ENCODE assay signal across 12 cellular contexts in genomic region chr22:50281957-50282356, GRCh38. TPM values are rescaled to one million over a fixed set of nuclear protein-coding genes. Genes with fewer than 3 reads are reported as not detected.
A peak's percentile ranks its signal among the peaks of the same experiment; 100 is the strongest.
DNase-seq lines count a peak whose midpoint lies in the region; ATAC-seq and FAIRE-seq lines count a peak whose summit lies in the region.
"Had no signal": no experiment of that assay in that cellular context is flagged by ENCODE, and none has a peak within 500 bp of the region (broad histone marks: within the 10 kb centered on the region; RNA-seq: fewer than 3 reads in every experiment).

No MANE protein-coding gene starts in this region.

- peak overlapping the region; percentile 4 for H2AFZ ChIP-seq in trophoblast cell (ENCODE audit: insufficient read depth, low read length, poor library complexity)

- no peak overlapping the region for H3K23ac ChIP-seq in trophoblast cell (ENCODE audit: low read length)

- peak overlapping the region; percentile 83 for H3K14ac ChIP-seq in trophoblast cell (ENCODE audit: low read length)

- peaks cover 10% of the 10 kb centered on the region for H3K79me2 ChIP-seq in trophoblast cell (ENCODE audit: control insufficient read depth, insufficient read depth, low read length, poor library complexity)

- peak overlapping the region; percentile 83 for H2AK5ac ChIP-seq in trophoblast cell (ENCODE audit: low read length)

- peaks cover 15% of the 10 kb centered on the region for H3K79me1 ChIP-seq in trophoblast cell (ENCODE audit: low read length)

- no peak for FAIRE-seq in GM19239 (lab: Jason Lieb, UNC)

- peak overlapping the region; percentile 25 for H3K4me2 ChIP-seq in trophoblast cell (ENCODE audit: low read length)

- no peaks in the 10 kb centered on the region for H3K4me1 Mint-ChIP-seq in activated T-cell treated with anti-CD3 and anti-CD28 coated beads, Interleukin-2, amount 50 U/mL, for 4 hours (ENCODE audit: low read depth)

- peak; percentile 11 for ATAC-seq in esophagus mucosa
- no peak for ATAC-seq in activated T-cell treated with anti-CD3 and anti-CD28 coated beads, Interleukin-2, amount 50 U/mL, for 4 hours

- DNase-seq in HT-29 (ENCODE audit: low spot score) (peak; percentile 40), trophoblast cell (no peak), NCI-H2081 treated with DMSO at 0.1 percent for 48 hours (lab: John Stamatoyannopoulos, UW) (no peak), GM19239 (ENCODE audit: insufficient read length, low spot score) (no peak)
- no peak for DNase-seq in activated T-cell treated with anti-CD3 and anti-CD28 coated beads, Interleukin-2, amount 50 U/mL, for 4 hours
- DNase-seq: AML-193, KG1, NCI-H187, retina, T-helper 1 cell had no signal

- peak overlapping the region; percentile 55 for H4K8ac ChIP-seq in trophoblast cell (ENCODE audit: low read depth, low read length)

- H3K9ac ChIP-seq in trophoblast cell (ENCODE audit: low read length) = no peak overlapping the region

- H4K91ac ChIP-seq in trophoblast cell (ENCODE audit: low read depth, low read length) = peak overlapping the region; percentile 98

- no peaks in the 10 kb centered on the region for H3K27me3 Mint-ChIP-seq in activated T-cell treated with anti-CD3 and anti-CD28 coated beads, Interleukin-2, amount 50 U/mL, for 4 hours (ENCODE audit: low read depth)

- H3K9me3 ChIP-seq in trophoblast cell (ENCODE audit: insufficient read depth, low read depth, low read length) = peaks cover 2% of the 10 kb centered on the region
- H3K9me3 ChIP-seq: thoracic aorta had no signal

- H3K36me3 ChIP-seq in trophoblast cell (ENCODE audit: control insufficient read depth in 1 of 2, insufficient read depth in 2 of 2, low read length in 2 of 2) = peaks cover 79 to 88% of the 10 kb centered on the region in 2 experiments

- H2BK120ac ChIP-seq in trophoblast cell (ENCODE audit: insufficient read depth, low read length, poor library complexity) = peak overlapping the region; percentile 93

- no peak overlapping the region for H3K4me3 Mint-ChIP-seq in activated T-cell treated with anti-CD3 and anti-CD28 coated beads, Interleukin-2, amount 50 U/mL, for 4 hours

- H3K4me1 ChIP-seq in trophoblast cell (ENCODE audit: control insufficient read depth in 1 of 2, insufficient read depth in 2 of 2, low read length in 2 of 2) = peaks cover 12 to 15% of the 10 kb centered on the region in 2 experiments

- H3K36me3 Mint-ChIP-seq in activated T-cell treated with anti-CD3 and anti-CD28 coated beads, Interleukin-2, amount 50 U/mL, for 4 hours (ENCODE audit: insufficient read depth) = no peaks in the 10 kb centered on the region

- peak overlapping the region; percentile 46 for H3K27ac ChIP-seq in trophoblast cell (ENCODE audit: low read depth, low read length)
- H3K27ac ChIP-seq: thoracic aorta had no signal

- H3K9me3 Mint-ChIP-seq in activated T-cell treated with anti-CD3 and anti-CD28 coated beads, Interleukin-2, amount 50 U/mL, for 4 hours = no peaks in the 10 kb centered on the region

- no peaks in the 10 kb centered on the region for H3K27me3 ChIP-seq in trophoblast cell (ENCODE audit: insufficient read depth, low read length)

- peak overlapping the region; percentile 93 for H2BK12ac ChIP-seq in trophoblast cell (ENCODE audit: low read length)

- no CpG with 5 or more reads among the region's 25 CpGs for WGBS in trophoblast cell (ENCODE audit: extremely low coverage, insufficient coverage, insufficient read length)

- peak overlapping the region; percentile 71 for H2BK5ac ChIP-seq in trophoblast cell (ENCODE audit: low read depth, low read length, poor library complexity)

- peak overlapping the region; percentile 23 for H3K4ac ChIP-seq in trophoblast cell (ENCODE audit: low read depth, low read length)

- no peak overlapping the region for H3K4me3 ChIP-seq in trophoblast cell (ENCODE audit: low read depth, low read length)
- H3K4me3 ChIP-seq: thoracic aorta had no signal

- H4K12ac ChIP-seq in trophoblast cell (ENCODE audit: low read depth, low read length) = peak overlapping the region; percentile 43

- peak overlapping the region; percentile 86 for H3K18ac ChIP-seq in trophoblast cell (ENCODE audit: low read length)

RNA-seq across cellular contexts. Expression of gene MAPK11, which starts 11.8 kb away (rescaled TPM):
- 1.6 and 2.2 TPM in 2 replicates for total RNA-seq in HT-29 (2014; rRNA removed; shearing (Covaris generic))
- total RNA-seq in esophagus mucosa = 5.8 TPM
- polyA plus RNA-seq in trophoblast cell (2013) = 0.15 and 0.29 TPM in 2 replicates
- 10 to 100 TPM in 1 of 3 donors, 1 to 10 TPM in 2; 9.4 to 10.1 (median 9.8) TPM for total RNA-seq in activated T-cell treated with anti-CD3 and anti-CD28 coated beads, Interleukin-2, amount 50 U/mL, for 4 hours

RNA-seq across cellular contexts. Expression of gene MAPK12, which starts 20.5 kb away (rescaled TPM):
- total RNA-seq in HT-29 (2014; rRNA removed; shearing (Covaris generic)) = 6.6 and 6.7 TPM in 2 replicates
- total RNA-seq in esophagus mucosa = 2.6 TPM
- polyA plus RNA-seq in trophoblast cell (2013) = 2.5 and 2.7 TPM in 2 replicates
- total RNA-seq in activated T-cell treated with anti-CD3 and anti-CD28 coated beads, Interleukin-2, amount 50 U/mL, for 4 hours = 1 to 10 TPM; 3.3 to 4.3 (median 3.9) TPM

RNA-seq across cellular contexts. Expression of gene PLXNB2, which starts 25.5 kb away (rescaled TPM):
- 247 and 252 TPM in 2 replicates for total RNA-seq in HT-29 (2014; rRNA removed; shearing (Covaris generic))
- total RNA-seq in esophagus mucosa = 148 TPM
- 61.9 and 66.1 TPM in 2 replicates for polyA plus RNA-seq in trophoblast cell (2013)
- total RNA-seq in activated T-cell treated with anti-CD3 and anti-CD28 coated beads, Interleukin-2, amount 50 U/mL, for 4 hours = 1 to 10 TPM; 4.0 to 4.8 (median 4.7) TPM

RNA-seq across cellular contexts. Expression of gene HDAC10, which starts 30.9 kb away (rescaled TPM):
- total RNA-seq in HT-29 (2014; rRNA removed; shearing (Covaris generic)) = 62.6 and 63.3 TPM in 2 replicates
- 17.7 TPM for total RNA-seq in esophagus mucosa
- 16.1 TPM in 2 replicates for polyA plus RNA-seq in trophoblast cell (2013)
- total RNA-seq in activated T-cell treated with anti-CD3 and anti-CD28 coated beads, Interleukin-2, amount 50 U/mL, for 4 hours = 10 to 100 TPM; 45.1 to 50.6 (median 48.2) TPM

RNA-seq across cellular contexts. Expression of gene TUBGCP6, which starts 37.1 kb away (rescaled TPM):
- total RNA-seq in HT-29 (2014; rRNA removed; shearing (Covaris generic)) = 30.8 and 32.2 TPM in 2 replicates
- total RNA-seq in esophagus mucosa = 14.8 TPM
- 9.8 and 10.1 TPM in 2 replicates for polyA plus RNA-seq in trophoblast cell (2013)
- total RNA-seq in activated T-cell treated with anti-CD3 and anti-CD28 coated beads, Interleukin-2, amount 50 U/mL, for 4 hours = 10 to 100 TPM; 44.5 to 50.6 (median 48.3) TPM

Comparison
In these comparisons a context has a peak if more than half of its experiments do, and no peak if none do; other contexts are left out.
1. RNA of gene PLXNB2, which starts 25.5 kb away (total RNA-seq): 247 to 252 TPM in HT-29 and 148 TPM in esophagus mucosa (single experiment); 4.0 to 4.8 TPM in activated T-cell treated with anti-CD3 and anti-CD28 coated beads, Interleukin-2, amount 50 U/mL, for 4 hours; every median in the first group is over 10 times any median in the second.